In genomic region chr4:84189138-84189537, GRCh38 we compare ENCODE assay signal across 25 cellular contexts.
"Had no signal": no experiment of that assay in that cellular context is flagged by ENCODE, and none has a peak within 500 bp of the region (broad histone marks: within the 10 kb centered on the region; RNA-seq: fewer than 3 reads in every experiment).

No MANE protein-coding gene starts in this region.

- H3K27me3 ChIP-seq: stomach, suprapubic skin, testis, thyroid gland, tibial artery, tibial nerve, transverse colon, upper lobe of left lung, upper lobe of right lung, uterus, vagina had no signal

- DNase-seq: stimulated activated CD4-positive, alpha-beta T cell treated with anti-CD3 and anti-CD28 coated beads, Interleukin-2, amount 100 ng/mL, for 48 hours; stimulated activated CD4-positive, alpha-beta T cell treated with anti-CD3 and anti-CD28 coated beads, Interleukin-4, amount 100 ng/mL, for 1 hour; stimulated activated CD4-positive, alpha-beta T cell treated with anti-CD3 and anti-CD28 coated beads, Interleukin-4, amount 100 ng/mL, for 24 hours; stimulated activated CD4-positive, alpha-beta T cell treated with anti-CD3 and anti-CD28 coated beads, Interleukin-4, amount 100 ng/mL, for 4 hours; stimulated activated CD8-positive, alpha-beta memory T cell treated with anti-CD3 and anti-CD28 coated beads, Interleukin-4, amount 100 ng/mL, for 48 hours; stimulated activated naive B cell treated with anti-CD40 and anti-IgM and Interleukin-4, amounts not matched to agents 10 μg/mL and 1 μg/mL and 100 μg/mL, for 72 hours; stimulated activated naive CD4-positive, alpha-beta T cell; stimulated activated naive CD4-positive, alpha-beta T cell treated with Interleukin-2 at 50 U/mL for 16 hours; stimulated activated naive CD8-positive, alpha-beta T cell treated with anti-CD3 and anti-CD28 coated beads, Interleukin-15, amount 100 ng/mL, for 72 hours; stimulated activated naive CD8-positive, alpha-beta T cell treated with anti-CD3 and anti-CD28 coated beads, Interleukin-15, Interleukin-2, amounts not matched to agents 100 U/mL and 50 U/mL, for 24 hours; stomach; substantia nigra; testis; thyroid gland; tibial artery; transverse colon; trophoblast cell; upper lobe of left lung; upper lobe of right lung; uterus had no signal

- FAIRE-seq: urothelium cell line had no signal

- H3K4me3 ChIP-seq: stomach, suprapubic skin, testis, thoracic aorta, thyroid gland, tibial artery, tibial nerve, transverse colon, upper lobe of left lung, upper lobe of right lung, uterus, vagina had no signal

- H3K9me3 ChIP-seq: stomach, suprapubic skin, testis, thoracic aorta, thyroid gland, tibial artery, tibial nerve, transverse colon, upper lobe of right lung, uterus, vagina had no signal

- H3K27ac ChIP-seq: stomach, suprapubic skin, testis, thoracic aorta, thyroid gland, tibial artery, tibial nerve, transverse colon, upper lobe of left lung, upper lobe of right lung, uterus, vagina had no signal

- H3K36me3 ChIP-seq: stomach, suprapubic skin, thoracic aorta, thyroid gland, tibial artery, tibial nerve, transverse colon, upper lobe of left lung, upper lobe of right lung, uterus, vagina had no signal
